12 cellular contexts compared by ENCODE assay signal in genomic region chr7:43757073-43757720, GRCh38. TPM values are rescaled to one million over a fixed set of nuclear protein-coding genes. Genes with fewer than 3 reads are reported as not detected.
DNase-seq lines count a peak whose midpoint lies in the region; ATAC-seq and TF ChIP-seq lines count a peak whose summit lies in the region.
"Had no signal": no experiment of that assay in that cellular context is flagged by ENCODE, and none has a peak within 500 bp of the region (broad histone marks: within the 10 kb centered on the region; RNA-seq: fewer than 3 reads in every experiment).

No MANE protein-coding gene starts in this region.

- H3K4me3 ChIP-seq in Caco-2 (ENCODE audit: low read depth, low read length) (no peak overlapping the region), mesenchymal stem cell (ENCODE audit: insufficient read depth in 1 of 2, low read depth in 1 of 2, low read length in 2 of 2) (no peak overlapping the region), MG63 (no peak overlapping the region)

- no peak overlapping the region for H2BK15ac ChIP-seq in mesenchymal stem cell (ENCODE audit: low read depth, poor library complexity, severe bottlenecking)

- peak overlapping the region; percentile 30 for H3K9ac ChIP-seq in mesenchymal stem cell (ENCODE audit: low read length)

- H3K36me3 Mint-ChIP-seq in Caco-2 (ENCODE audit: insufficient read depth, unreplicated experiment): no peaks in the 10 kb centered on the region
- peaks cover 5% of the 10 kb centered on the region for H3K36me3 Mint-ChIP-seq in activated CD8-positive, alpha-beta T cell treated with anti-CD3 and anti-CD28 coated beads, Interleukin-2, amount 10 ng/mL, durations not matched to agents 7 days and 5 days (ENCODE audit: low read depth)

- H3K36me3 ChIP-seq in Caco-2 (ENCODE audit: control insufficient read depth, insufficient read depth, low read length) (no peaks in the 10 kb centered on the region), mesenchymal stem cell (ENCODE audit: control insufficient read depth in 1 of 2, insufficient read depth in 2 of 2, low read depth in 1 of 2, low read length in 2 of 2) (no peaks in the 10 kb centered on the region), MG63 (no peaks in the 10 kb centered on the region)
- H3K36me3 ChIP-seq: BLaER1 had no signal

- no TSS peak for BruUV-seq in Caco-2 (replicated peaks; lab: Mats Ljungman, UMichigan)

- H3K4me2 ChIP-seq in mesenchymal stem cell (ENCODE audit: low read length, poor library complexity, severe bottlenecking): no peak overlapping the region

- H2AFZ ChIP-seq in mesenchymal stem cell (ENCODE audit: low read depth, low read length): no peak overlapping the region

- no peak overlapping the region for H3K14ac ChIP-seq in mesenchymal stem cell (ENCODE audit: low read length in 2 of 2)

- peak overlapping the region in 1 of 2 experiments; percentile 32 for H3K4ac ChIP-seq in mesenchymal stem cell (ENCODE audit: low read depth in 1 of 2, low read length in 2 of 2)

- H2AK5ac ChIP-seq in mesenchymal stem cell (ENCODE audit: low read length, severe bottlenecking): no peak overlapping the region

- H4K8ac ChIP-seq in mesenchymal stem cell (ENCODE audit: low read length): no peak overlapping the region

- H2BK12ac ChIP-seq in mesenchymal stem cell (ENCODE audit: low read length in 2 of 2): peak overlapping the region in 1 of 2 experiments; percentile 29

- 84% methylated on average over 2 of the region's 2 CpGs for WGBS in mesenchymal stem cell

- no peaks in the 10 kb centered on the region for H3K4me1 Mint-ChIP-seq in Caco-2 (ENCODE audit: low read depth, unreplicated experiment)
- H3K4me1 Mint-ChIP-seq in activated CD8-positive, alpha-beta T cell treated with anti-CD3 and anti-CD28 coated beads, Interleukin-2, amount 10 ng/mL, durations not matched to agents 7 days and 5 days (ENCODE audit: low read depth): peaks cover 33% of the 10 kb centered on the region

- no peak for ATAC-seq in activated CD8-positive, alpha-beta T cell treated with anti-CD3 and anti-CD28 coated beads, Interleukin-2, amount 10 ng/mL, durations not matched to agents 7 days and 5 days
- ATAC-seq in HG03469 (IDR thresholded peaks at IDR 0.05; ENCODE audit: unreplicated experiment) (no peak), HG02870 (IDR thresholded peaks at IDR 0.05; ENCODE audit: unreplicated experiment) (no peak)

- H3K23ac ChIP-seq in mesenchymal stem cell (ENCODE audit: low read length in 2 of 2): no peak overlapping the region

- no peak overlapping the region for H3K27ac Mint-ChIP-seq in Caco-2 (ENCODE audit: unreplicated experiment)
- H3K27ac Mint-ChIP-seq in activated CD8-positive, alpha-beta T cell treated with anti-CD3 and anti-CD28 coated beads, Interleukin-2, amount 10 ng/mL, durations not matched to agents 7 days and 5 days: no peak overlapping the region

- no peak overlapping the region for H2BK5ac ChIP-seq in mesenchymal stem cell (ENCODE audit: low read depth, low read length, poor library complexity, severe bottlenecking)

- POLR2A ChIA-PET in Caco-2 (lab: Charles Lee): no interaction called here
- POLR2A ChIA-PET in activated CD8-positive, alpha-beta T cell treated with anti-CD3 and anti-CD28 coated beads, Interleukin-2, amount 10 ng/mL, durations not matched to agents 7 days and 5 days (lab: Charles Lee): no interaction called here

- no peaks in the 10 kb centered on the region for H3K27me3 ChIP-seq in Caco-2 (replicated peaks; ENCODE audit: control insufficient read depth, insufficient read depth, low read length)
- no peaks in the 10 kb centered on the region for H3K27me3 ChIP-seq in mesenchymal stem cell (ENCODE audit: control insufficient read depth in 1 of 2, insufficient read depth in 1 of 2, low read length in 2 of 2)
- H3K27me3 ChIP-seq in MG63: no peaks in the 10 kb centered on the region

- TF ChIP-seq CTCF in 22Rv1 (IDR thresholded peaks at IDR 0.05) (no peak), Caco-2 (IDR thresholded peaks at IDR 0.05; ENCODE audit: insufficient read depth in 1 of 2, low read depth in 1 of 2, low read length in 1 of 2, severe bottlenecking in 1 of 2, unreplicated experiment in 1 of 2) (no peak)

- no peaks in the 10 kb centered on the region for H3K9me3 ChIP-seq in Caco-2
- H3K9me3 ChIP-seq in mesenchymal stem cell (ENCODE audit: control insufficient read depth, low read length): no peaks in the 10 kb centered on the region
- no peaks in the 10 kb centered on the region for H3K9me3 ChIP-seq in MG63
- H3K9me3 ChIP-seq: BLaER1 had no signal

- H3K9me3 Mint-ChIP-seq in Caco-2 (ENCODE audit: unreplicated experiment): no peaks in the 10 kb centered on the region
- H3K9me3 Mint-ChIP-seq in activated CD8-positive, alpha-beta T cell treated with anti-CD3 and anti-CD28 coated beads, Interleukin-2, amount 10 ng/mL, durations not matched to agents 7 days and 5 days (ENCODE audit: insufficient read depth): no peaks in the 10 kb centered on the region

- peak overlapping the region in 1 of 2 experiments; percentile 37 for H3K18ac ChIP-seq in mesenchymal stem cell (ENCODE audit: low read depth in 1 of 2, low read length in 2 of 2)

- no peak overlapping the region for H2BK120ac ChIP-seq in mesenchymal stem cell (ENCODE audit: low read depth, low read length)

- H3K4me3 Mint-ChIP-seq in Caco-2 (ENCODE audit: unreplicated experiment): peak overlapping the region; percentile 41
- H3K4me3 Mint-ChIP-seq in activated CD8-positive, alpha-beta T cell treated with anti-CD3 and anti-CD28 coated beads, Interleukin-2, amount 10 ng/mL, durations not matched to agents 7 days and 5 days: peak overlapping the region; percentile 69

- DNase-seq in Caco-2: no peak
- no peak for DNase-seq in activated CD8-positive, alpha-beta T cell treated with anti-CD3 and anti-CD28 coated beads, Interleukin-2, amount 10 ng/mL, durations not matched to agents 7 days and 5 days
- DNase-seq in mesenchymal stem cell: no peak
- DNase-seq in hypothalamus (lab: John Stamatoyannopoulos, UW): no peak
- DNase-seq in MG63: no peak
- DNase-seq: activated CD4-positive, alpha-beta T cell treated with anti-CD3 and anti-CD28 coated beads, Interleukin-2, amount 50 U/mL, for 4 hours; aorta; stimulated activated CD4-positive, alpha-beta T cell treated with anti-CD3 and anti-CD28 coated beads, Interleukin-4, amount 100 ng/mL, for 1 hour had no signal

- H3K4me1 ChIP-seq in Caco-2: 0 out of 2 replicates have a peak, but pooled peaks cover 5% of the 10 kb centered on the region
- peaks cover 7% of the 10 kb centered on the region for H3K4me1 ChIP-seq in mesenchymal stem cell (ENCODE audit: control insufficient read depth, insufficient read depth, low read depth, low read length)

- CTCF ChIA-PET in Caco-2 (lab: Charles Lee): no interaction called here
- CTCF ChIA-PET in activated CD8-positive, alpha-beta T cell treated with anti-CD3 and anti-CD28 coated beads, Interleukin-2, amount 10 ng/mL, durations not matched to agents 7 days and 5 days (lab: Charles Lee): interaction anchor here (1.2 to 3.6 kb wide), 4 partner anchors 21 to 175 kb away, joined by 4 to 16 read pairs (median 4); partner anchors contain the start of gene STK17A

- peaks cover 6% of the 10 kb centered on the region for H3K27me3 Mint-ChIP-seq in Caco-2 (ENCODE audit: insufficient read depth, unreplicated experiment)
- H3K27me3 Mint-ChIP-seq in activated CD8-positive, alpha-beta T cell treated with anti-CD3 and anti-CD28 coated beads, Interleukin-2, amount 10 ng/mL, durations not matched to agents 7 days and 5 days (ENCODE audit: low read depth): peaks cover 4% of the 10 kb centered on the region

- intact Hi-C loops in Caco-2 (cut with micrococcal nuclease; ENCODE audit: unreplicated experiment): no loop called here

- H3K27ac ChIP-seq in 22Rv1: 0 out of 2 replicates have a peak overlapping the region, but pooled peaks have one; percentile 58
- peak overlapping the region; percentile 34 for H3K27ac ChIP-seq in mesenchymal stem cell (ENCODE audit: low read length, poor library complexity, severe bottlenecking)
- H3K27ac ChIP-seq: BLaER1 had no signal

- peaks cover 5% of the 10 kb centered on the region for H3K79me1 ChIP-seq in mesenchymal stem cell (replicated peaks; ENCODE audit: low read length, poor library complexity, severe bottlenecking)

- no peak overlapping the region for H4K91ac ChIP-seq in mesenchymal stem cell (ENCODE audit: low read length)

RNA-seq across cellular contexts. Expression of gene BLVRA, which starts 1.3 kb away (rescaled TPM):
- 19.1 and 27.9 TPM in 2 replicates for total RNA-seq in Caco-2 (2022)
- total RNA-seq in activated CD8-positive, alpha-beta T cell treated with anti-CD3 and anti-CD28 coated beads, Interleukin-2, amount 10 ng/mL, durations not matched to agents 7 days and 5 days: 10 to 100 TPM; 25.7 to 29.2 TPM
- 66.7 TPM for polyA plus RNA-seq in mesenchymal stem cell (2013, experiment 1 of 2)
- 67.2 TPM for polyA plus RNA-seq in mesenchymal stem cell (2013, experiment 2 of 2)
- 40.1 and 42.1 TPM in 2 replicates for total RNA-seq in MG63 (2014; rRNA removed; shearing (Covaris generic); ENCODE audit: low replicate concordance)

RNA-seq across cellular contexts. Expression of gene COA1, which starts 27.9 kb away (rescaled TPM):
- total RNA-seq in Caco-2 (2022): 93.4 and 94.7 TPM in 2 replicates
- total RNA-seq in activated CD8-positive, alpha-beta T cell treated with anti-CD3 and anti-CD28 coated beads, Interleukin-2, amount 10 ng/mL, durations not matched to agents 7 days and 5 days: 10 to 100 TPM; 52.0 to 52.7 TPM
- polyA plus RNA-seq in mesenchymal stem cell (2013, experiment 1 of 2): 53.6 TPM
- polyA plus RNA-seq in mesenchymal stem cell (2013, experiment 2 of 2): 55.1 TPM
- 37.0 and 58.9 TPM in 2 replicates for total RNA-seq in MG63 (2014; rRNA removed; shearing (Covaris generic); ENCODE audit: low replicate concordance)
